In the genomic region with DNA sequence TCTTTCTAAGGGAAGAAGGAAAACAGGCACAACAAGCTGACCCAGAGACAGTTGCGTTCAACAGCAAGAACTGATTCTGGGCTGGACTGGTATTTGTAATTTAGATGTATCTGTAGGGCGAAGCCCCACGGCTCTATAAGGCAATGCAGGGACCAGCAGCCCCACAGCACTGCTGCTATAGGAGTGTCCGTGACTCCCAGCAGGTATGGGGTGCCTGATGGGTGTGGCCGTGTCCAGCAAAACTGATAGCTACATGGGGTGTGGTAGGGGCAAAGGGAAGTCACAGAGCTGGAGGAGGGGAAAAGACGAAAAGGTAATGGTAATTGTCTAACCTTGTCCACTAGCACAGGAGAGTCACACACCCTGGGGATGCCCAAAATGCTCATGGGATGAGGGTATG, we compare ENCODE assay signal across 22 cellular contexts. TPM values are rescaled to one million over a fixed set of nuclear protein-coding genes. Genes with fewer than 3 reads are reported as not detected.
DNase-seq lines count a peak whose midpoint lies in the region; ATAC-seq and TF ChIP-seq lines count a peak whose summit lies in the region.
"Had no signal": no experiment of that assay in that cellular context is flagged by ENCODE, and none has a peak within 500 bp of the region (broad histone marks: within the 10 kb centered on the region; RNA-seq: fewer than 3 reads in every experiment).

No MANE protein-coding gene starts in this region.

- H3K4me3 ChIP-seq in right cardiac atrium (ENCODE audit: low read length) = no peak overlapping the region
- H3K4me3 ChIP-seq: A549, lower lobe of right lung, ovary, vagina had no signal

- H3K36me3 Mint-ChIP-seq in endothelial cell (ENCODE audit: low read depth, unreplicated experiment) = peaks cover 7% of the 10 kb centered on the region
- peaks cover 4% of the 10 kb centered on the region for H3K36me3 Mint-ChIP-seq in natural killer cell treated with Interleukin-12 subunit alpha and Interleukin-12 subunit beta and Interleukin-15 and Interleukin-18, amount 100 ng/mL, for 72 hours

- H3K4me1 Mint-ChIP-seq in endothelial cell (ENCODE audit: unreplicated experiment) = peaks cover 7% of the 10 kb centered on the region
- peaks cover 18 to 26% of the 10 kb centered on the region in 2 donors for H3K4me1 Mint-ChIP-seq in natural killer cell treated with Interleukin-12 subunit alpha and Interleukin-12 subunit beta and Interleukin-15 and Interleukin-18, amount 100 ng/mL, for 72 hours (ENCODE audit: low read depth in 2 of 2)

- WGBS in right cardiac atrium = 94% methylated on average over 6 of the region's 6 CpGs

- H3K9me3 Mint-ChIP-seq in endothelial cell (ENCODE audit: unreplicated experiment) = no peaks in the 10 kb centered on the region
- no peaks in the 10 kb centered on the region for H3K9me3 Mint-ChIP-seq in natural killer cell treated with Interleukin-12 subunit alpha and Interleukin-12 subunit beta and Interleukin-15 and Interleukin-18, amount 100 ng/mL, for 72 hours
- H3K9me3 Mint-ChIP-seq: activated naive CD4-positive, alpha-beta T cell treated with anti-CD3 and anti-CD28 coated beads for 36 hours; endodermal cell; stimulated activated naive CD8-positive, alpha-beta T cell treated with anti-CD3 and anti-CD28 coated beads, Interleukin-15, amount 100 ng/mL, for 72 hours had no signal

- H3K9me3 ChIP-seq in right cardiac atrium (ENCODE audit: control insufficient read depth, low read length) = no peaks in the 10 kb centered on the region
- H3K9me3 ChIP-seq: A549, lower lobe of right lung, ovary, vagina had no signal

- H3K4me1 ChIP-seq in right cardiac atrium (ENCODE audit: control insufficient read depth, insufficient read depth, low read length) = peaks cover 4% of the 10 kb centered on the region
- H3K4me1 ChIP-seq: A549, vagina had no signal

- H3K27me3 ChIP-seq in right cardiac atrium (ENCODE audit: control insufficient read depth, insufficient read depth) = no peaks in the 10 kb centered on the region
- H3K27me3 ChIP-seq: ovary, vagina had no signal

- DNase-seq in right cardiac atrium (no peak), left ventricle myocardium superior (no peak), endothelial cell (ENCODE audit: low spot score) (no peak), NCI-H2171 treated with DMSO at 0.1 percent for 48 hours (lab: John Stamatoyannopoulos, UW) (no peak), GM13977 (ENCODE audit: low spot score) (no peak), superior temporal gyrus (ENCODE audit: extremely low spot score) (no peak)
- DNase-seq in natural killer cell treated with Interleukin-12 subunit alpha and Interleukin-12 subunit beta and Interleukin-15 and Interleukin-18, amount 100 ng/mL, for 72 hours (ENCODE audit: low spot score) = no peak
- DNase-seq: activated naive CD4-positive, alpha-beta T cell treated with anti-CD3 and anti-CD28 coated beads for 36 hours; C1 segment of cervical spinal cord; endodermal cell; GF-D8; HCEC 1CT; IMR-90; stimulated activated CD4-positive, alpha-beta T cell treated with anti-CD3 and anti-CD28 coated beads, Interleukin-1b, Interleukin-23, amount 100 ng/mL, for 48 hours; stimulated activated naive CD8-positive, alpha-beta T cell treated with anti-CD3 and anti-CD28 coated beads, Interleukin-15, amount 100 ng/mL, for 72 hours had no signal

- ATAC-seq in right cardiac atrium (peak; percentile 22 to 57), left ventricle myocardium superior (no peak), HG02571 (IDR thresholded peaks at IDR 0.05; ENCODE audit: unreplicated experiment) (no peak)
- ATAC-seq in natural killer cell treated with Interleukin-12 subunit alpha and Interleukin-12 subunit beta and Interleukin-15 and Interleukin-18, amount 100 ng/mL, for 72 hours = no peak
- ATAC-seq: SK-N-SH treated with all-trans-retinoic acid at 6 μM for 48 hours; stimulated activated naive CD8-positive, alpha-beta T cell treated with anti-CD3 and anti-CD28 coated beads, Interleukin-15, amount 100 ng/mL, for 72 hours had no signal

- no peak for TF ChIP-seq CTCF in endothelial cell (IDR thresholded peaks at IDR 0.05; ENCODE audit: unreplicated experiment)
- TF ChIP-seq CTCF in GM13977 (IDR thresholded peaks at IDR 0.05; ENCODE audit: extremely low read depth, insufficient read depth, missing control alignments) = no peak

- H3K4me3 Mint-ChIP-seq in endothelial cell (ENCODE audit: unreplicated experiment) = no peak overlapping the region
- no peak overlapping the region for H3K4me3 Mint-ChIP-seq in natural killer cell treated with Interleukin-12 subunit alpha and Interleukin-12 subunit beta and Interleukin-15 and Interleukin-18, amount 100 ng/mL, for 72 hours
- H3K4me3 Mint-ChIP-seq: activated naive CD4-positive, alpha-beta T cell treated with anti-CD3 and anti-CD28 coated beads for 36 hours; endodermal cell; stimulated activated naive CD8-positive, alpha-beta T cell treated with anti-CD3 and anti-CD28 coated beads, Interleukin-15, amount 100 ng/mL, for 72 hours had no signal

- no peak overlapping the region for H3K27ac ChIP-seq in right cardiac atrium (ENCODE audit: low read length)
- H3K27ac ChIP-seq: A549, HL-60, lower lobe of right lung, ovary, vagina had no signal

- in situ Hi-C loops in GM13977 (cut with MboI; ENCODE audit: low pct_unique_long_range_greater_than_20kb, low sequenced_read_pairs, unreplicated experiment) = no loop called here

- H3K27ac Mint-ChIP-seq in endothelial cell (ENCODE audit: unreplicated experiment) = peak overlapping the region; percentile 24
- peak overlapping the region; percentile 5 to 28 for H3K27ac Mint-ChIP-seq in natural killer cell treated with Interleukin-12 subunit alpha and Interleukin-12 subunit beta and Interleukin-15 and Interleukin-18, amount 100 ng/mL, for 72 hours
- H3K27ac Mint-ChIP-seq: activated naive CD4-positive, alpha-beta T cell treated with anti-CD3 and anti-CD28 coated beads for 36 hours had no signal

- H3K27me3 Mint-ChIP-seq in endothelial cell (ENCODE audit: unreplicated experiment) = peaks cover 3% of the 10 kb centered on the region
- no peaks in the 10 kb centered on the region for H3K27me3 Mint-ChIP-seq in natural killer cell treated with Interleukin-12 subunit alpha and Interleukin-12 subunit beta and Interleukin-15 and Interleukin-18, amount 100 ng/mL, for 72 hours
- H3K27me3 Mint-ChIP-seq: stimulated activated naive CD8-positive, alpha-beta T cell treated with anti-CD3 and anti-CD28 coated beads, Interleukin-15, amount 100 ng/mL, for 72 hours had no signal

- intact Hi-C loops in right cardiac atrium (cut with DNase I) = no loop called here
- intact Hi-C loops in left ventricle myocardium superior (cut with micrococcal nuclease) = no loop called here

RNA-seq across cellular contexts. Expression of a gene that starts 48.3 kb away (rescaled TPM):
- total RNA-seq in right cardiac atrium (1 to 10 TPM in 3 of 4 donors, under 1 TPM in 1; 0.79 to 1.2 (median 1.1) TPM), left ventricle myocardium superior (0.84 TPM), endothelial cell (ENCODE audit: unreplicated experiment) (0.87 TPM)
- 0.84 TPM for polyA plus RNA-seq in right cardiac atrium
- under 1 TPM; 0.55 to 0.84 TPM for total RNA-seq in natural killer cell treated with Interleukin-12 subunit alpha and Interleukin-12 subunit beta and Interleukin-15 and Interleukin-18, amount 100 ng/mL, for 72 hours

Comparison
In these comparisons a context has a peak if more than half of its experiments do, and no peak if none do; other contexts are left out.
1. ATAC-seq: peak in right cardiac atrium (2 of 2); none in left ventricle myocardium superior (single experiment), natural killer cell treated with Interleukin-12 subunit alpha and Interleukin-12 subunit beta and Interleukin-15 and Interleukin-18, amount 100 ng/mL, for 72 hours (0 of 2) and HG02571 (single experiment).